Comparison of ENCODE assay signal across 9 cellular contexts in genomic region chr16:4882633-4883285, GRCh38. TPM values are rescaled to one million over a fixed set of nuclear protein-coding genes. Genes with fewer than 3 reads are reported as not detected.
DNase-seq lines count a peak whose midpoint lies in the region; ATAC-seq and TF ChIP-seq lines count a peak whose summit lies in the region.
"Had no signal": no experiment of that assay in that cellular context is flagged by ENCODE, and none has a peak within 500 bp of the region (broad histone marks: within the 10 kb centered on the region; RNA-seq: fewer than 3 reads in every experiment).

No MANE protein-coding gene starts in this region.

- H3K9me3 Mint-ChIP-seq in type B pancreatic cell = no peaks in the 10 kb centered on the region

- ATAC-seq in left cardiac atrium = peak; percentile 60 to 79
- ATAC-seq in GM19463 (IDR thresholded peaks at IDR 0.05; ENCODE audit: unreplicated experiment) = no peak

- peak; percentile 58 for DNase-seq in NCI-H2171 treated with DMSO at 0.1 percent for 48 hours (lab: John Stamatoyannopoulos, UW)
- no peak for DNase-seq in NCI-H2171 (lab: John Stamatoyannopoulos, UW)
- DNase-seq in SW 1271 (lab: John Stamatoyannopoulos, UW) = peak; percentile 25 to 49
- DNase-seq in left cardiac atrium = peak; percentile 58
- DNase-seq in type B pancreatic cell (ENCODE audit: extremely low spot score, unreplicated experiment) = no peak
- no peak for DNase-seq in NCI-H1048 (lab: John Stamatoyannopoulos, UW)
- DNase-seq in superior temporal gyrus (ENCODE audit: extremely low spot score) = no peak
- DNase-seq: small intestine had no signal

- peaks cover 20% of the 10 kb centered on the region for H3K4me1 Mint-ChIP-seq in type B pancreatic cell (ENCODE audit: unreplicated experiment)

- intact Hi-C loops in left cardiac atrium (cut with DNase I) = loop anchor here in 1 of 2 donors (10.0 kb wide), 1 partner anchor 52 kb away; the partner anchor contains the start of gene PPL

- peak overlapping the region; percentile 66 for H3K27ac Mint-ChIP-seq in type B pancreatic cell

- H3K4me3 Mint-ChIP-seq in type B pancreatic cell = no peak overlapping the region

- no peaks in the 10 kb centered on the region for H3K27me3 Mint-ChIP-seq in type B pancreatic cell

- peaks cover 47% of the 10 kb centered on the region for H3K36me3 Mint-ChIP-seq in type B pancreatic cell

- no peak for TF ChIP-seq CTCF in type B pancreatic cell (conservative IDR thresholded peaks at IDR 0.05)

RNA-seq across cellular contexts. Expression of gene UBN1, which starts 35.5 kb away (rescaled TPM):
- total RNA-seq in left cardiac atrium (10 to 100 TPM; 28.0 to 33.6 TPM), type B pancreatic cell (ENCODE audit: low replicate concordance) (39.4 and 41.4 TPM in 2 replicates)

RNA-seq across cellular contexts. Expression of gene GLYR1, which starts 35.7 kb away (rescaled TPM):
- total RNA-seq in left cardiac atrium (10 to 100 TPM; 65.2 to 78.2 TPM), type B pancreatic cell (ENCODE audit: low replicate concordance) (120 and 126 TPM in 2 replicates)

RNA-seq across cellular contexts. Expression of gene PPL, which starts 54.2 kb away (rescaled TPM):
- total RNA-seq in left cardiac atrium (10 to 100 TPM in 1 of 2 donors, 1 to 10 TPM in 1; 6.1 to 15.8 TPM), type B pancreatic cell (ENCODE audit: low replicate concordance) (142 and 428 TPM in 2 replicates)

Comparison
In these comparisons a context has a peak if more than half of its experiments do, and no peak if none do; other contexts are left out.
1. DNase-seq: peak in NCI-H2171 treated with DMSO at 0.1 percent for 48 hours (single experiment), SW 1271 (2 of 2) and left cardiac atrium (single experiment); none in NCI-H2171 (single experiment), type B pancreatic cell (single experiment), NCI-H1048 (single experiment) and superior temporal gyrus (single experiment).